In genomic region chr15:67746022-67746421, GRCh38 we compare ENCODE assay signal across 14 cellular contexts.
DNase-seq lines count a peak whose midpoint lies in the region; ATAC-seq, FAIRE-seq and TF ChIP-seq lines count a peak whose summit lies in the region.
"Had no signal": no experiment of that assay in that cellular context is flagged by ENCODE, and none has a peak within 500 bp of the region (broad histone marks: within the 10 kb centered on the region; RNA-seq: fewer than 3 reads in every experiment).

No MANE protein-coding gene starts in this region.

- peaks cover 11% of the 10 kb centered on the region; the same call in 2 of the 3 replicates for H3K4me1 ChIP-seq in A549
- H3K4me1 ChIP-seq in PC-3 (ENCODE audit: insufficient read depth, low read length): peaks cover 9% of the 10 kb centered on the region

- BruUV-seq in Calu3 (replicated peaks; lab: Mats Ljungman, UMichigan): no TSS peak
- no TSS peak for BruUV-seq in PC-3 (replicated peaks; lab: Mats Ljungman, UMichigan)

- H3K27ac ChIP-seq in A549: no peak overlapping the region
- H3K27ac ChIP-seq in PC-3 (ENCODE audit: low read length): no peak overlapping the region

- no peak for DNase-seq in A549 (ENCODE audit: low read depth in 1 of 2, low spot score in 1 of 2)
- no peak for DNase-seq in Calu3
- peak; percentile 76 for DNase-seq in SKM-1 treated with dmso at 0.1 percent for 144 hours (lab: John Stamatoyannopoulos, UW; ENCODE audit: unreplicated experiment)
- DNase-seq in foreskin fibroblast: peak; percentile 38 to 71
- DNase-seq in PC-3: no peak
- DNase-seq in stimulated activated CD4-positive, alpha-beta T cell treated with anti-CD3 and anti-CD28 coated beads, Interleukin-4, amount 100 ng/mL, for 24 hours: no peak
- no peak for DNase-seq in NCI-H1048 (lab: John Stamatoyannopoulos, UW)
- no peak for DNase-seq in retina
- DNase-seq: caudate nucleus; GOT3; NCI-H146; stimulated activated CD4-positive, alpha-beta T cell treated with anti-CD3 and anti-CD28 coated beads, Interleukin-15, amount 100 ng/mL, for 24 hours had no signal

- TF ChIP-seq POLR2A in A549 (IDR thresholded peaks at IDR 0.05; ENCODE audit: low read length): no peak

- H3K27me3 Mint-ChIP-seq in Calu3 (ENCODE audit: unreplicated experiment): no peaks in the 10 kb centered on the region

- TF ChIP-seq EP300 in A549 (IDR thresholded peaks at IDR 0.05): no peak

- no peaks in the 10 kb centered on the region for H3K9me2 ChIP-seq in PC-3 (replicated peaks; ENCODE audit: low read length)

- peaks cover 15% of the 10 kb centered on the region for H3K36me3 Mint-ChIP-seq in Calu3 (ENCODE audit: insufficient read depth, unreplicated experiment)

- no peaks in the 10 kb centered on the region for H3K36me3 ChIP-seq in PC-3 (ENCODE audit: low read depth, low read length)

- no peaks in the 10 kb centered on the region for H4K20me1 ChIP-seq in PC-3 (ENCODE audit: low read length)

- CTCF ChIA-PET in A549 (lab: Yijun Ruan, JAX): no interaction called here
- CTCF ChIA-PET in Calu3 (lab: Charles Lee): interaction anchor here (0.6 to 0.7 kb wide), 2 partner anchors 121 to 184 kb away, joined by 4 to 8 read pairs; no protein-coding TSS in a partner anchor
- CTCF ChIA-PET in PC-3 (lab: Charles Lee): no interaction called here

- intact Hi-C loops in Calu3 (cut with micrococcal nuclease; ENCODE audit: unreplicated experiment): no loop called here
- intact Hi-C loops in PC-3 (cut with micrococcal nuclease): no loop called here

- no peak overlapping the region for H2AFZ ChIP-seq in PC-3 (ENCODE audit: low read length)

- ATAC-seq in A549: no peak
- no peak for ATAC-seq in PC-3
- ATAC-seq: Panc1 had no signal

- H3K9me3 ChIP-seq in A549 (no peaks in the 10 kb centered on the region), PC-3 (ENCODE audit: low read length) (no peaks in the 10 kb centered on the region)

- peaks cover 25% of the 10 kb centered on the region for H3K4me1 Mint-ChIP-seq in Calu3 (ENCODE audit: low read depth, unreplicated experiment)

- H3K79me2 ChIP-seq in PC-3 (ENCODE audit: low read length): no peaks in the 10 kb centered on the region

- no peaks in the 10 kb centered on the region for H3K9me3 Mint-ChIP-seq in Calu3 (ENCODE audit: low read depth, unreplicated experiment)

- no peaks in the 10 kb centered on the region for H3K27me3 ChIP-seq in PC-3 (ENCODE audit: low read length)

- peak; percentile 18 for FAIRE-seq in A549 (lab: Jason Lieb, UNC)
- FAIRE-seq: D721Med had no signal

- peak overlapping the region; percentile 92 for H3K27ac Mint-ChIP-seq in Calu3 (ENCODE audit: unreplicated experiment)

- no peaks in the 10 kb centered on the region for H3F3A ChIP-seq in PC-3 (ENCODE audit: low read length, unreplicated experiment)

- H3K9ac ChIP-seq in PC-3 (ENCODE audit: low read length): no peak overlapping the region

- POLR2A ChIA-PET in A549 (lab: Yijun Ruan, JAX) (no interaction called here), PC-3 (lab: Charles Lee; ENCODE audit: unreplicated experiment) (no interaction called here)

- WGBS in A549 (ENCODE audit: missing lambda C conversion rate): 85% methylated on average over 1 of the region's 1 CpG

- H3K4me2 ChIP-seq in A549 (peak overlapping the region; percentile 13; the same call in 2 of the 3 replicates), PC-3 (ENCODE audit: low read length) (no peak overlapping the region)

- peak overlapping the region; percentile 24 for H3K4me3 Mint-ChIP-seq in Calu3 (ENCODE audit: low read depth, unreplicated experiment)

- H3K4me3 ChIP-seq in A549 (no peak overlapping the region), foreskin fibroblast (ENCODE audit: low read depth in 1 of 2, low read length in 2 of 2) (no peak overlapping the region), PC-3 (ENCODE audit: low read length) (no peak overlapping the region)

- no peak for TF ChIP-seq RAD21 in A549 (conservative IDR thresholded peaks at IDR 0.05 in 1 of 2, IDR thresholded peaks at IDR 0.05 in 1 of 2)

- TF ChIP-seq CTCF in A549 (IDR thresholded peaks at IDR 0.05) (no peak), Calu3 (IDR thresholded peaks at IDR 0.05; ENCODE audit: unreplicated experiment) (no peak), foreskin fibroblast (IDR thresholded peaks at IDR 0.05; ENCODE audit: low read depth, low read length) (no peak), PC-3 (conservative IDR thresholded peaks at IDR 0.05; ENCODE audit: low read depth, low read length) (no peak)

TF ChIP-seq in A549, 52 proteins besides CTCF, POLR2A, EP300 and RAD21:
- TF ChIP-seq JUNB (IDR thresholded peaks at IDR 0.05) (no peak), MAZ (IDR thresholded peaks at IDR 0.05; ENCODE audit: borderline replicate concordance, low read depth, low read length) (no peak), CEBPB (IDR thresholded peaks at IDR 0.05) (no peak), ESRRA (IDR thresholded peaks at IDR 0.05; ENCODE audit: borderline replicate concordance, low read length) (no peak), ZFP36 (IDR thresholded peaks at IDR 0.05; ENCODE audit: borderline replicate concordance, partially characterized antibody) (no peak)
- TF ChIP-seq, protein P1, sequence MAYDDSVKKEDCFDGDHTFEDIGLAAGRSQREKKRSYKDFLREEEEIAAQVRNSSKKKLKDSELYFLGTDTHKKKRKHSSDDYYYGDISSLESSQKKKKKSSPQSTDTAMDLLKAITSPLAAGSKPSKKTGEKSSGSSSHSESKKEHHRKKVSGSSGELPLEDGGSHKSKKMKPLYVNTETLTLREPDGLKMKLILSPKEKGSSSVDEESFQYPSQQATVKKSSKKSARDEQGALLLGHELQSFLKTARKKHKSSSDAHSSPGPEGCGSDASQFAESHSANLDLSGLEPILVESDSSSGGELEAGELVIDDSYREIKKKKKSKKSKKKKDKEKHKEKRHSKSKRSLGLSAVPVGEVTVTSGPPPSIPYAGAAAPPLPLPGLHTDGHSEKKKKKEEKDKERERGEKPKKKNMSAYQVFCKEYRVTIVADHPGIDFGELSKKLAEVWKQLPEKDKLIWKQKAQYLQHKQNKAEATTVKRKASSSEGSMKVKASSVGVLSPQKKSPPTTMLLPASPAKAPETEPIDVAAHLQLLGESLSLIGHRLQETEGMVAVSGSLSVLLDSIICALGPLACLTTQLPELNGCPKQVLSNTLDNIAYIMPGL (CRISPR knock-in tag; IDR thresholded peaks at IDR 0.05; ENCODE audit: borderline replicate concordance): no peak
TF ChIP-seq in A549: peak in this region for 0.

Comparison
In these comparisons a context has a peak if more than half of its experiments do, and no peak if none do; other contexts are left out.
1. DNase-seq: peak in SKM-1 treated with dmso at 0.1 percent for 144 hours (single experiment) and foreskin fibroblast (2 of 2); none in A549 (0 of 2), Calu3 (single experiment), PC-3 (single experiment), stimulated activated CD4-positive, alpha-beta T cell treated with anti-CD3 and anti-CD28 coated beads, Interleukin-4, amount 100 ng/mL, for 24 hours (single experiment), NCI-H1048 (single experiment) and retina (single experiment).